In the genomic region with DNA sequence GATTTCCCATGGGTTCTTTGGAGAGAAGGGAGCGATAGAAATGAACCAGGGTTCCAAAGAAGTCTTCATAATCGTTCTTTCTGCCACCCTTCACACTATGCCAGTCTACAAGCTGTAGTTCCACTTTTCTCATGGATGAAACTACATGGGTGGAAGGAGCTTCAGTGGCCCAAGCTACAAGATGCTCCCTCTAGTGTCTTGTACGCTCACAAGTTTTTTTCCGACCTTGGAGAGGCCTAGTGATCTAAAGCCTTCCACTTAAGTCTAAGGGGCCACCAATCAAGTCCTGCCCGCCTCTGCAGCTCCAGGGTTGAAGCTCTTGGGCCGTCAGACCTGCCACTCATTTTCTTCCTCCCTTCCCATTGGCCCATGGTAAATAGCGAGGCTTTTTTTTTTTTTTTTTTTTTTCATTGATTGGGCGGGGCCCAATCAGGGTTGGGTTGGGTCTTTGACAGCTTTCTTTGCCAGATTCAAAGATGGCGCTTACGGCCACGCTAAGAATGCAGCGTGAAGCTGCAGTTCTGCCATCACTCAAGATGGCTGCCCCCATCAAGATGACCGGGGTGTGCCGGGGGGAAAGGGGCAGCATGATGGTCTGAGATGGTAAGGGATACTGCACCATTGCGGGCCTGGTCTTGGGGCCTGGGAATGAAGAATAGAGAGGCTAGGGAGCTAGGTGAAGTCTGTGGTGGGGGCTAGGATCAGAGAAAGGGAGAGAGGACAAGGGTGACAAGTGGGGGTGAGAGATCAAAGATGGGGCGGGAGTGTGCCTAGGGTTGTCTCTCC, we compare ENCODE assay signal across 8 cellular contexts. TPM values are rescaled to one million over a fixed set of nuclear protein-coding genes. Genes with fewer than 3 reads are reported as not detected.
DNase-seq lines count a peak whose midpoint lies in the region; ATAC-seq and TF ChIP-seq lines count a peak whose summit lies in the region.

A gene (plus strand): TSS at position 527 of the 786 bp plus-strand sequence. CDS start 430 bp downstream, outside the sequence.

- ATAC-seq in GM21529 (IDR thresholded peaks at IDR 0.05; ENCODE audit: unreplicated experiment) = peak; percentile 94

- peak; percentile 67 for TF ChIP-seq CTCF in epithelial cell of proximal tubule (conservative IDR thresholded peaks at IDR 0.05; ENCODE audit: low read depth, low read length)

- DNase-seq in DMS53 (lab: John Stamatoyannopoulos, UW) (peak; percentile 98), OCI-M1 (lab: John Stamatoyannopoulos, UW) (peak; percentile 100), activated T-cell treated with anti-CD3 and anti-CD28 coated beads for 4 hours (peak; percentile 79), epithelial cell of proximal tubule (ENCODE audit: low read depth) (peak; percentile 98), mucosa of gallbladder (ENCODE audit: low spot score) (peak; percentile 95)
- peak; percentile 71 to 86 for DNase-seq in stimulated activated CD8-positive, alpha-beta memory T cell treated with anti-CD3 and anti-CD28 coated beads, Interleukin-4, amount 100 ng/mL, for 4 hours (ENCODE audit: low read depth in 2 of 2, low spot score in 1 of 2)

- peaks cover 6% of the 10 kb centered on the region for H3K36me3 Mint-ChIP-seq in IgD-negative memory B cell

- peak within 1 kb of the TSS; percentile 82 to 100 (median 98) for H3K4me3 Mint-ChIP-seq in IgD-negative memory B cell

- H3K27ac Mint-ChIP-seq in IgD-negative memory B cell = peak within 1 kb of the TSS; percentile 70 to 91 (median 90)

- peaks cover 18 to 23% (median 22%) of the 10 kb centered on the region in 3 donors for H3K4me1 Mint-ChIP-seq in IgD-negative memory B cell

- no peaks in the 10 kb centered on the region for H3K9me3 Mint-ChIP-seq in IgD-negative memory B cell

- H3K27me3 Mint-ChIP-seq in IgD-negative memory B cell = peaks cover 20% of the 10 kb centered on the region

- H3K4me3 ChIP-seq in epithelial cell of proximal tubule (ENCODE audit: low read depth, low read length) = peak within 1 kb of the TSS; percentile 71

RNA-seq across cellular contexts. Expression of the gene that starts here (rescaled TPM):
- polyA plus RNA-seq in IgD-negative memory B cell = 3.8 TPM
- total RNA-seq in epithelial cell of proximal tubule = 6.2 and 12.4 TPM in 2 replicates
- total RNA-seq in mucosa of gallbladder = 15.1 TPM

Comparison
In these comparisons a context has a peak if more than half of its experiments do, and no peak if none do; other contexts are left out.
1. Peak in every context shown above with its lines: DNase-seq, ATAC-seq and H3K4me3 ChIP-seq.